ENCODE assay signal across 8 cellular contexts in the genomic region with DNA sequence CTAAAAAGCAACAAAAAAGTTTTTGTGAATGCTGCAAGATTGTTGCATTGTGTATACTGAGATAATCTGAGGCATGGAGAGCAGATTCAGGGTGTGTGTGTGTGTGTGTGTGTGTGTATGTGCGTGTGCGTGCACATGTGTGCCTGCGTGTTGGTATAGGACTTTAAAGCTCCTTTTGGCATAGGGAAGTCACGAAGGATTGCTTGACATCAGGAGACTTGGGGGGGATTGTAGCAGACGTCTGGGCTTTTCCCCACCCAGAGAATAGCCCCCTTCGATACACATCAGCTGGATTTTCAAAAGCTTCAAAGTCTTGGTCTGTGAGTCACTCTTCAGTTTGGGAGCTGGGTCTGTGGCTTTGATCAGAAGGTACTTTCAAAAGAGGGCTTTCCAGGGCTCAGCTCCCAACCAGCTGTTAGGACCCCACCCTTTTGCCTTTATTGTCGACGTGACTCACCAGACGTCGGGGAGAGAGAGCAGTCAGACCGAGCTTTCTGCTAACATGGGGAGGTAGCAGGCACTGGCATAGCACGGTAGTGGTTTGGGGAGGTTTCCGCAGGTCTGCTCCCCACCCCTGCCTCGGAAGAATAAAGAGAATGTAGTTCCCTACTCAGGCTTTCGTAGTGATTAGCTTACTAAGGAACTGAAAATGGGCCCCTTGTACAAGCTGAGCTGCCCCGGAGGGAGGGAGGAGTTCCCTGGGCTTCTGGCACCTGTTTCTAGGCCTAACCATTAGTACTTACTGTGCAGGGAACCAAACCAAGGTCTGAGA. TPM values are rescaled to one million over a fixed set of nuclear protein-coding genes. Genes with fewer than 3 reads are reported as not detected.
DNase-seq lines count a peak whose midpoint lies in the region; ATAC-seq and TF ChIP-seq lines count a peak whose summit lies in the region.

No MANE protein-coding gene starts in this region.

- peak overlapping the region; percentile 8 for H3K4me3 ChIP-seq in BE2C (ENCODE audit: low read depth, low read length)
- peak overlapping the region; percentile 98 for H3K4me3 ChIP-seq in WERI-Rb-1 (ENCODE audit: low read depth, low read length)
- peak overlapping the region; percentile 52 to 98 for H3K4me3 ChIP-seq in mucosa of rectum (ENCODE audit: low read length in 2 of 2)

- H3K27ac ChIP-seq in WERI-Rb-1 (peak overlapping the region; percentile 84), mucosa of rectum (ENCODE audit: low read depth in 2 of 2, low read length in 2 of 2) (peak overlapping the region; percentile 76 to 77)

- no peaks in the 10 kb centered on the region for H3K27me3 ChIP-seq in BE2C
- H3K27me3 ChIP-seq in WERI-Rb-1 (ENCODE audit: insufficient read depth, low read depth, severe bottlenecking) = no peaks in the 10 kb centered on the region
- H3K27me3 ChIP-seq in mucosa of rectum (ENCODE audit: control insufficient read depth in 2 of 2, insufficient read depth in 2 of 2, low read length in 2 of 2) = no peaks in the 10 kb centered on the region

- H3K36me3 Mint-ChIP-seq in central memory CD8-positive, alpha-beta T cell (ENCODE audit: insufficient read depth) = peaks cover 66% of the 10 kb centered on the region

- ATAC-seq in GM19438 (IDR thresholded peaks at IDR 0.05; ENCODE audit: low read depth, unreplicated experiment) (peak; percentile 43), HG03575 (IDR thresholded peaks at IDR 0.05; ENCODE audit: extremely low read depth, insufficient number of reproducible peaks, low FRiP score, unreplicated experiment) (peak; percentile 46)
- ATAC-seq in central memory CD8-positive, alpha-beta T cell (replicated peaks; ENCODE audit: extremely low read depth, poor library complexity, severe bottlenecking) = peak; percentile 33
- ATAC-seq in stimulated activated naive CD8-positive, alpha-beta T cell treated with anti-CD3 and anti-CD28 coated beads, Interleukin-15, Interleukin-2, amounts not matched to agents 100 U/mL and 50 U/mL, for 24 hours = peak; percentile 64

- peak overlapping the region; percentile 99 for H3K4me3 Mint-ChIP-seq in central memory CD8-positive, alpha-beta T cell

- H3K4me1 ChIP-seq in BE2C = peaks cover 6% of the 10 kb centered on the region
- H3K4me1 ChIP-seq in mucosa of rectum (ENCODE audit: control insufficient read depth in 2 of 2, insufficient read depth in 2 of 2, low read length in 2 of 2) = peaks cover 41 to 64% of the 10 kb centered on the region in 2 donors

- H3K9ac ChIP-seq in mucosa of rectum (ENCODE audit: low read depth in 1 of 2, low read length in 2 of 2) = peak overlapping the region; percentile 14 to 74

- TF ChIP-seq CTCF in BE2C (IDR thresholded peaks at IDR 0.05; ENCODE audit: low read depth, low read length) (no peak), WERI-Rb-1 (IDR thresholded peaks at IDR 0.05; ENCODE audit: low read depth, low read length) (no peak)

- H3K36me3 ChIP-seq in BE2C (no peaks in the 10 kb centered on the region), WERI-Rb-1 (peaks cover 40% of the 10 kb centered on the region), mucosa of rectum (ENCODE audit: control insufficient read depth in 2 of 2, insufficient read depth in 2 of 2, low read length in 2 of 2) (peaks cover 12 to 16% of the 10 kb centered on the region in 2 donors)

- no peak for DNase-seq in BE2C
- no peak for DNase-seq in WERI-Rb-1
- DNase-seq in central memory CD8-positive, alpha-beta T cell (ENCODE audit: low spot score in 2 of 2) = peak in 1 of 2 donors; percentile 61
- peak; percentile 79 for DNase-seq in stimulated activated naive CD8-positive, alpha-beta T cell treated with anti-CD3 and anti-CD28 coated beads, Interleukin-15, Interleukin-2, amounts not matched to agents 100 U/mL and 50 U/mL, for 24 hours
- DNase-seq in DMS79 (lab: John Stamatoyannopoulos, UW) = no peak

- H3K27me3 Mint-ChIP-seq in central memory CD8-positive, alpha-beta T cell = no peaks in the 10 kb centered on the region

- H3K9me3 ChIP-seq in BE2C = no peaks in the 10 kb centered on the region
- H3K9me3 ChIP-seq in WERI-Rb-1 (ENCODE audit: severe bottlenecking) = no peaks in the 10 kb centered on the region
- H3K9me3 ChIP-seq in mucosa of rectum (ENCODE audit: control insufficient read depth in 2 of 2, low read length in 2 of 2) = no peaks in the 10 kb centered on the region

- H3K9me3 Mint-ChIP-seq in central memory CD8-positive, alpha-beta T cell = no peaks in the 10 kb centered on the region

- peak overlapping the region; percentile 93 for H3K27ac Mint-ChIP-seq in central memory CD8-positive, alpha-beta T cell (ENCODE audit: low read depth)

- peaks cover 58% of the 10 kb centered on the region for H3K4me1 Mint-ChIP-seq in central memory CD8-positive, alpha-beta T cell

RNA-seq across cellular contexts. Expression of a gene that starts 4.7 kb away (rescaled TPM):
- polyA plus RNA-seq in BE2C (2012; ENCODE audit: insufficient read depth, insufficient read length, low read depth) = 21.8 TPM

Comparison
In these comparisons a context has a peak if more than half of its experiments do, and no peak if none do; other contexts are left out.
1. H3K4me3 ChIP-seq: peak in every context shown above with its lines; median percentile 98 in WERI-Rb-1; 75 in mucosa of rectum; 8 in BE2C.